ENCODE assay signal across 9 cellular contexts in the genomic region with DNA sequence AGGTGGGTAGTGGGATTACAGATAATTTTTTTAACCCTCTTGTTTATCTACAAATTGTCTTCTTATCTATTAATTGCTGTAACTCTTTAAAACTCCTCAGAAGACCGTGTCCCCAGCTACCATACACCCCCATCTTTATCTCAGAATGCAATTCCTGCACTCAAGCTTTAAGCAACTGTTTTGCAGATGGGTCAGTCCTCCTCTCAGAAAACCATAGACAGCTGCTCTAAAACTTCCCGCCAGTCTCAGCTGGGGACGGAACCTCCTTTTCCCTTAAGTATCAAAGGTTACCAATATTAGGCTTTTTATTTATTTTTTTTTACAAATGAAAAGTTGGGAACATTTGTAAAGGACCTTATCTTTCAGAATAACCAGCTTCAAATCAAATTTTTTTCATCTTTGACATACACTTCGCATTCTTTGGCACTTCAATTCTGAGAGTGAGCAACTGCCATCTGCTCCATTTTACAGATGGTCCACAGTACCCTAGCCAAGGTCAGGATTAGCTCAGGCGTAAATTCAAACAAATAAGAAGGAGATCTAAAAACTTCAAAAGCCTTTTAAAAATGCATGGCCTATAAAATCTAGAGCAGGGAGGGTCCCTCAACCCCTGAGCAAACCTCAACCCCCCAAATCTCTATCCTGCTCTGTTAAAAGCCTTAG. TPM values are rescaled to one million over a fixed set of nuclear protein-coding genes. Genes with fewer than 3 reads are reported as not detected.
DNase-seq lines count a peak whose midpoint lies in the region; TF ChIP-seq lines count a peak whose summit lies in the region.
"Had no signal": no experiment of that assay in that cellular context is flagged by ENCODE, and none has a peak within 500 bp of the region (broad histone marks: within the 10 kb centered on the region; RNA-seq: fewer than 3 reads in every experiment).

No MANE protein-coding gene starts in this region.

- H3K4me3 Mint-ChIP-seq in activated naive CD4-positive, alpha-beta T cell treated with anti-CD3 and anti-CD28 coated beads, Interleukin-2, amount 10 ng/mL, durations not matched to agents 7 days and 5 days, result peak overlapping the region; percentile 69
- H3K4me3 Mint-ChIP-seq in MCF 10A (ENCODE audit: unreplicated experiment), result peak overlapping the region; percentile 84

- DNase-seq in activated naive CD4-positive, alpha-beta T cell treated with anti-CD3 and anti-CD28 coated beads, Interleukin-2, amount 10 ng/mL, durations not matched to agents 7 days and 5 days, result no peak
- no peak for DNase-seq in activated naive CD4-positive, alpha-beta T cell (lab: John Stamatoyannopoulos, UW)
- DNase-seq in MCF 10A (ENCODE audit: unreplicated experiment) (no peak), transverse colon (no peak), RWPE1 (ENCODE audit: low spot score) (no peak), DMS79 (lab: John Stamatoyannopoulos, UW) (no peak), DMS53 treated with DMSO at 0.1 percent for 48 hours (lab: John Stamatoyannopoulos, UW; ENCODE audit: unreplicated experiment) (no peak)

- 35 to 43% methylated on average over 5 of the region's 5 CpGs for WGBS in transverse colon (ENCODE audit: low coverage in 1 of 2), 2 donors

- peaks cover 62% of the 10 kb centered on the region for H3K27me3 Mint-ChIP-seq in activated naive CD4-positive, alpha-beta T cell treated with anti-CD3 and anti-CD28 coated beads, Interleukin-2, amount 10 ng/mL, durations not matched to agents 7 days and 5 days
- peaks cover 34% of the 10 kb centered on the region for H3K27me3 Mint-ChIP-seq in MCF 10A (ENCODE audit: insufficient read depth, unreplicated experiment)

- H3K4me3 ChIP-seq in muscle layer of colon (ENCODE audit: low read depth in 1 of 2, low read length in 2 of 2), result peak overlapping the region; percentile 99
- peak overlapping the region; percentile 51 to 73 (median 60) for H3K4me3 ChIP-seq in transverse colon

- TF ChIP-seq CTCF in MCF 10A (IDR thresholded peaks at IDR 0.05; ENCODE audit: unreplicated experiment), result no peak
- no peak for TF ChIP-seq CTCF in transverse colon (IDR thresholded peaks at IDR 0.05)
- no peak for TF ChIP-seq CTCF in RWPE1 (conservative IDR thresholded peaks at IDR 0.05; ENCODE audit: low read depth)

- peaks cover 14% of the 10 kb centered on the region for H3K4me1 Mint-ChIP-seq in activated naive CD4-positive, alpha-beta T cell treated with anti-CD3 and anti-CD28 coated beads, Interleukin-2, amount 10 ng/mL, durations not matched to agents 7 days and 5 days
- H3K4me1 Mint-ChIP-seq in MCF 10A (ENCODE audit: insufficient read depth, unreplicated experiment), result peaks cover 9% of the 10 kb centered on the region

- POLR2A ChIA-PET in MCF 10A (lab: Yijun Ruan, JAX), result interaction anchor here (2.0 to 2.1 kb wide), 3 partner anchors 10 to 25 kb away, joined by 5 to 8 read pairs (median 7); a partner anchor contains a TSS
- POLR2A ChIA-PET in RWPE1 (lab: Yijun Ruan, JAX; ENCODE audit: low non-redundant PET), result no interaction called here

- H3K9me3 Mint-ChIP-seq in activated naive CD4-positive, alpha-beta T cell treated with anti-CD3 and anti-CD28 coated beads, Interleukin-2, amount 10 ng/mL, durations not matched to agents 7 days and 5 days, result no peaks in the 10 kb centered on the region
- H3K9me3 Mint-ChIP-seq in MCF 10A (ENCODE audit: unreplicated experiment), result no peaks in the 10 kb centered on the region

- H3K9ac ChIP-seq in muscle layer of colon (ENCODE audit: low read length), result peak overlapping the region; percentile 82

- H3K27ac Mint-ChIP-seq in activated naive CD4-positive, alpha-beta T cell treated with anti-CD3 and anti-CD28 coated beads, Interleukin-2, amount 10 ng/mL, durations not matched to agents 7 days and 5 days, result no peak overlapping the region
- no peak overlapping the region for H3K27ac Mint-ChIP-seq in MCF 10A (ENCODE audit: low read depth, unreplicated experiment)

- no peaks in the 10 kb centered on the region for H3K36me3 Mint-ChIP-seq in activated naive CD4-positive, alpha-beta T cell treated with anti-CD3 and anti-CD28 coated beads, Interleukin-2, amount 10 ng/mL, durations not matched to agents 7 days and 5 days
- H3K36me3 Mint-ChIP-seq in MCF 10A (ENCODE audit: insufficient read depth, unreplicated experiment), result no peaks in the 10 kb centered on the region

- intact Hi-C loops in MCF 10A (cut with micrococcal nuclease) (loop anchor here (5.0 kb wide), 1 partner anchor 70 kb away; no protein-coding TSS in a partner anchor), transverse colon (cut with DNase I; ENCODE audit: low total_unique reads) (no loop called here)

- H3K36me3 ChIP-seq in muscle layer of colon (ENCODE audit: insufficient read depth, low read length) (no peaks in the 10 kb centered on the region), transverse colon (no peaks in the 10 kb centered on the region)

- in situ Hi-C loops in transverse colon (cut with MboI; ENCODE audit: low pct_ligation_motif_present in 1 of 4, low pct_unique_long_range_greater_than_20kb in 1 of 4, low sequenced_read_pairs in 3 of 4), result loop anchor here in 3 of 4 donors (25.0 kb wide), 2 partner anchors 190 to 215 kb away; partner anchors contain the start of gene SHF (in 2 of the 3)

- CTCF ChIA-PET in activated naive CD4-positive, alpha-beta T cell treated with anti-CD3 and anti-CD28 coated beads, Interleukin-2, amount 10 ng/mL, durations not matched to agents 7 days and 5 days (lab: Charles Lee), result no interaction called here
- CTCF ChIA-PET in MCF 10A (lab: Yijun Ruan, JAX), result interaction anchor here (0.6 to 2.7 kb wide), 10 partner anchors 12 to 1529 kb away, joined by 3 to 14 read pairs (median 3); no protein-coding TSS in a partner anchor
- CTCF ChIA-PET in RWPE1 (lab: Yijun Ruan, JAX), result no interaction called here

- TF ChIP-seq POLR2A in transverse colon (IDR thresholded peaks at IDR 0.05), result no peak

- no peak for TF ChIP-seq EP300 in transverse colon (IDR thresholded peaks at IDR 0.05; ENCODE audit: low read depth)

- H3K27ac ChIP-seq in muscle layer of colon (ENCODE audit: low read depth, low read length) (peak overlapping the region; percentile 98), transverse colon (peak overlapping the region; percentile 83 to 92 (median 84)), RWPE1 (no peak overlapping the region)
- H3K27ac ChIP-seq: C4-2B had no signal

- no TSS peak for BruUV-seq in MCF 10A (replicated peaks; lab: Mats Ljungman, UMichigan)

- H3K4me1 ChIP-seq in muscle layer of colon (ENCODE audit: insufficient read depth, low read length), result peaks cover 29% of the 10 kb centered on the region
- H3K4me1 ChIP-seq in transverse colon, result peaks cover 2 to 38% (median 21%) of the 10 kb centered on the region in 4 donors

- no peaks in the 10 kb centered on the region for H3K9me3 ChIP-seq in muscle layer of colon (ENCODE audit: low read length)
- no peaks in the 10 kb centered on the region for H3K9me3 ChIP-seq in transverse colon

- H3K27me3 ChIP-seq in muscle layer of colon (ENCODE audit: control insufficient read depth in 1 of 2, insufficient read depth in 2 of 2, low read length in 2 of 2) (no peaks in the 10 kb centered on the region), transverse colon (no peaks in the 10 kb centered on the region)

RNA-seq across cellular contexts. Expression of gene GATM, which starts 1.2 kb away (rescaled TPM):
- total RNA-seq in MCF 10A (2022) (0.54 and 1.6 TPM in 2 replicates), transverse colon (10 to 100 TPM; 15.9 to 96.9 (median 18.6) TPM)
